ENCODE assay signal across 20 cellular contexts in genomic region chr2:127594116-127594591, GRCh38. TPM values are rescaled to one million over a fixed set of nuclear protein-coding genes. Genes with fewer than 3 reads are reported as not detected.
A peak's percentile ranks its signal among the peaks of the same experiment; 100 is the strongest.
DNase-seq lines count a peak whose midpoint lies in the region; ATAC-seq, FAIRE-seq and TF ChIP-seq lines count a peak whose summit lies in the region.
"Had no signal": no experiment of that assay in that cellular context is flagged by ENCODE, and none has a peak within 500 bp of the region (broad histone marks: within the 10 kb centered on the region; RNA-seq: fewer than 3 reads in every experiment).

No MANE protein-coding gene starts in this region.

- peak overlapping the region; percentile 17 for H3K18ac ChIP-seq in neuronal stem cell (ENCODE audit: low read length)

- H3K4me1 ChIP-seq in RWPE2 (ENCODE audit: insufficient read depth, poor library complexity, severe bottlenecking) (no peaks in the 10 kb centered on the region), neuronal stem cell (ENCODE audit: control insufficient read depth in 2 of 2, insufficient read depth in 1 of 2, low read depth in 1 of 2, low read length in 2 of 2) (no peaks in the 10 kb centered on the region), small intestine (ENCODE audit: control insufficient read depth in 2 of 2, insufficient read depth in 1 of 2, low read depth in 1 of 2, low read length in 1 of 2) (no peaks in the 10 kb centered on the region)

- peak overlapping the region; percentile 85 for H3K23ac ChIP-seq in neuronal stem cell (ENCODE audit: low read depth, low read length, poor library complexity)

- H3K27ac Mint-ChIP-seq in activated naive CD4-positive, alpha-beta T cell treated with anti-CD3 and anti-CD28 coated beads, Interleukin-2, amount 10 ng/mL, durations not matched to agents 7 days and 5 days = no peak overlapping the region
- H3K27ac Mint-ChIP-seq in activated naive CD8-positive, alpha-beta T cell treated with anti-CD3 and anti-CD28 coated beads for 36 hours = no peak overlapping the region
- H3K27ac Mint-ChIP-seq: CD14-positive monocyte had no signal

- H2BK12ac ChIP-seq in neuronal stem cell (ENCODE audit: low read length) = no peak overlapping the region

- no peak overlapping the region for H3K4me3 Mint-ChIP-seq in activated naive CD4-positive, alpha-beta T cell treated with anti-CD3 and anti-CD28 coated beads, Interleukin-2, amount 10 ng/mL, durations not matched to agents 7 days and 5 days
- H3K4me3 Mint-ChIP-seq in activated naive CD8-positive, alpha-beta T cell treated with anti-CD3 and anti-CD28 coated beads for 36 hours = no peak overlapping the region
- H3K4me3 Mint-ChIP-seq: CD14-positive monocyte had no signal

- no peaks in the 10 kb centered on the region for H3K9me3 Mint-ChIP-seq in activated naive CD4-positive, alpha-beta T cell treated with anti-CD3 and anti-CD28 coated beads, Interleukin-2, amount 10 ng/mL, durations not matched to agents 7 days and 5 days
- no peaks in the 10 kb centered on the region for H3K9me3 Mint-ChIP-seq in activated naive CD8-positive, alpha-beta T cell treated with anti-CD3 and anti-CD28 coated beads for 36 hours

- peak overlapping the region; percentile 65 for H4K8ac ChIP-seq in neuronal stem cell (ENCODE audit: low read depth, low read length)

- peak; percentile 19 for DNase-seq in activated naive CD4-positive, alpha-beta T cell treated with anti-CD3 and anti-CD28 coated beads, Interleukin-2, amount 10 ng/mL, durations not matched to agents 7 days and 5 days
- DNase-seq in activated naive CD4-positive, alpha-beta T cell treated with anti-CD3 and anti-CD28 coated beads, Interleukin-2, amount 50 U/mL, for 16 hours = no peak
- DNase-seq in RWPE2 (ENCODE audit: low spot score) (peak; percentile 31), neuronal stem cell (ENCODE audit: low spot score) (no peak), ureter (ENCODE audit: low spot score) (peak; percentile 20), small intestine (no peak), HT-29 (ENCODE audit: low spot score) (no peak)
- DNase-seq in activated naive CD8-positive, alpha-beta T cell treated with anti-CD3 and anti-CD28 coated beads for 36 hours = no peak
- DNase-seq: COR-L47, DMS153, Karpas-422, MG63, NCI-H1092, NCI-H1694, NCI-H524 treated with DMSO at 0.1 percent for 48 hours, Right ventricle myocardium superior had no signal

- WGBS in neuronal stem cell (ENCODE audit: extremely low coverage in 2 of 2, insufficient read length in 2 of 2, insufficient replicate concordance in 1 of 2), 2 donors = no CpG with 5 or more reads among the region's 10 CpGs
- 91 to 95% (median 94%) methylated on average over 10 of the region's 10 CpGs for WGBS in small intestine, 3 donors

- H4K91ac ChIP-seq in neuronal stem cell (ENCODE audit: low read depth, low read length, poor library complexity) = no peak overlapping the region

- H3K27ac ChIP-seq in RWPE2 (ENCODE audit: poor library complexity, severe bottlenecking) (no peak overlapping the region), neuronal stem cell (replicated peaks; ENCODE audit: low read length) (no peak overlapping the region), small intestine (ENCODE audit: low read depth in 1 of 2, low read length in 1 of 2) (no peak overlapping the region)

- no peaks in the 10 kb centered on the region for H3K27me3 Mint-ChIP-seq in activated naive CD4-positive, alpha-beta T cell treated with anti-CD3 and anti-CD28 coated beads, Interleukin-2, amount 10 ng/mL, durations not matched to agents 7 days and 5 days
- no peaks in the 10 kb centered on the region for H3K27me3 Mint-ChIP-seq in activated naive CD8-positive, alpha-beta T cell treated with anti-CD3 and anti-CD28 coated beads for 36 hours

- no peak overlapping the region for H3K4ac ChIP-seq in neuronal stem cell (ENCODE audit: low read length)

- CTCF ChIA-PET in activated naive CD4-positive, alpha-beta T cell treated with anti-CD3 and anti-CD28 coated beads, Interleukin-2, amount 10 ng/mL, durations not matched to agents 7 days and 5 days (lab: Charles Lee) = interaction anchor here (1.7 kb wide), 1 partner anchor 56 kb away, joined by 8 read pairs; no protein-coding TSS in a partner anchor

- H3K36me3 Mint-ChIP-seq in activated naive CD4-positive, alpha-beta T cell treated with anti-CD3 and anti-CD28 coated beads, Interleukin-2, amount 10 ng/mL, durations not matched to agents 7 days and 5 days = no peaks in the 10 kb centered on the region
- no peaks in the 10 kb centered on the region for H3K36me3 Mint-ChIP-seq in activated naive CD8-positive, alpha-beta T cell treated with anti-CD3 and anti-CD28 coated beads for 36 hours
- H3K36me3 Mint-ChIP-seq: CD14-positive monocyte had no signal

- no peaks in the 10 kb centered on the region for H3K36me3 ChIP-seq in RWPE2 (ENCODE audit: low read depth)
- H3K36me3 ChIP-seq in neuronal stem cell (replicated peaks in 1 of 2; ENCODE audit: control insufficient read depth in 2 of 2, insufficient read depth in 2 of 2, low read length in 2 of 2) = no peaks in the 10 kb centered on the region
- peaks cover 0 to 23% of the 10 kb centered on the region in 2 donors for H3K36me3 ChIP-seq in small intestine (ENCODE audit: control insufficient read depth in 2 of 2, insufficient read depth in 2 of 2, low read length in 2 of 2)
- H3K36me3 ChIP-seq: MG63 had no signal

- H2BK120ac ChIP-seq in neuronal stem cell (ENCODE audit: low read depth, low read length) = no peak overlapping the region

- peaks cover 6% of the 10 kb centered on the region for H3K4me1 Mint-ChIP-seq in activated naive CD4-positive, alpha-beta T cell treated with anti-CD3 and anti-CD28 coated beads, Interleukin-2, amount 10 ng/mL, durations not matched to agents 7 days and 5 days
- peaks cover 6% of the 10 kb centered on the region for H3K4me1 Mint-ChIP-seq in activated naive CD8-positive, alpha-beta T cell treated with anti-CD3 and anti-CD28 coated beads for 36 hours

- H3K9me3 ChIP-seq in RWPE2 (ENCODE audit: severe bottlenecking) (no peaks in the 10 kb centered on the region), neuronal stem cell (replicated peaks in 1 of 2; ENCODE audit: control insufficient read depth in 2 of 2, insufficient read depth in 1 of 2, low read depth in 1 of 2, low read length in 2 of 2) (peaks cover 0 to 3% of the 10 kb centered on the region in 2 donors), small intestine (ENCODE audit: control insufficient read depth, low read depth) (no peaks in the 10 kb centered on the region)

- no peak overlapping the region for H2AFZ ChIP-seq in neuronal stem cell (ENCODE audit: low read length)

- no peak overlapping the region for H3K9ac ChIP-seq in neuronal stem cell (ENCODE audit: low read depth, low read length, poor library complexity)

- H3K79me1 ChIP-seq in neuronal stem cell (ENCODE audit: low read depth, low read length) = no peaks in the 10 kb centered on the region

- no peak overlapping the region for H3K4me2 ChIP-seq in neuronal stem cell (ENCODE audit: insufficient read depth, low read length, poor library complexity, severe bottlenecking)

- H2AK5ac ChIP-seq in neuronal stem cell (ENCODE audit: low read depth, low read length) = peak overlapping the region; percentile 94

- TF ChIP-seq CTCF in RWPE2 (IDR thresholded peaks at IDR 0.05; ENCODE audit: poor library complexity, severe bottlenecking) = no peak

- H3K4me3 ChIP-seq in RWPE2 (ENCODE audit: severe bottlenecking) (no peak overlapping the region), neuronal stem cell (ENCODE audit: low read length in 2 of 2) (peak overlapping the region in 1 of 2 donors; percentile 67), small intestine (ENCODE audit: low read depth in 1 of 2, low read length in 2 of 2) (no peak overlapping the region)
- H3K4me3 ChIP-seq: MG63 had no signal

- no peak for ATAC-seq in RWPE2 (ENCODE audit: low read depth)

- FAIRE-seq in small intestine (lab: Jason Lieb, UNC) = no peak
- FAIRE-seq: GM19239, H1, HepG2 had no signal

- peak overlapping the region; percentile 83 for H2BK15ac ChIP-seq in neuronal stem cell (ENCODE audit: low read length)

- no peak overlapping the region for H3K14ac ChIP-seq in neuronal stem cell (ENCODE audit: low read length)

- H2BK5ac ChIP-seq in neuronal stem cell (ENCODE audit: low read length) = peak overlapping the region; percentile 66

- H3K27me3 ChIP-seq in RWPE2 (ENCODE audit: insufficient read depth, poor library complexity, severe bottlenecking) (no peaks in the 10 kb centered on the region), neuronal stem cell (ENCODE audit: control insufficient read depth in 3 of 3, insufficient read depth in 3 of 3, low read depth in 1 of 3, low read length in 3 of 3) (no peaks in the 10 kb centered on the region), small intestine (ENCODE audit: control insufficient read depth in 2 of 2, insufficient read depth in 2 of 2, low read length in 2 of 2) (no peaks in the 10 kb centered on the region)
- H3K27me3 ChIP-seq: MG63 had no signal

RNA-seq across cellular contexts. Expression of gene GPR17, which starts 51.8 kb away (rescaled TPM):
- 0.06 TPM for polyA plus RNA-seq in neuronal stem cell (2013, experiment 1 of 2)
- polyA plus RNA-seq in neuronal stem cell (2013, experiment 2 of 2) = 0.04 TPM
- not detected for total RNA-seq in ureter
- polyA plus RNA-seq in small intestine = under 1 TPM in 1 of 3 donors, not detected in 2; 0.18 TPM
- 0.21 and 0.64 TPM in 2 replicates for total RNA-seq in HT-29 (2014; rRNA removed; shearing (Covaris generic))
- not detected for total RNA-seq in activated naive CD8-positive, alpha-beta T cell treated with anti-CD3 and anti-CD28 coated beads for 36 hours
- total RNA-seq: H1, HepG2, Right ventricle myocardium superior had no signal
- polyA plus RNA-seq: CD14-positive monocyte, HepG2 had no signal

RNA-seq across cellular contexts. Expression of gene MYO7B, which starts 58.7 kb away (rescaled TPM):
- polyA plus RNA-seq in neuronal stem cell (2013, experiment 1 of 2) = not detected
- 0.03 TPM for polyA plus RNA-seq in neuronal stem cell (2013, experiment 2 of 2)
- total RNA-seq in ureter = 0.78 TPM
- polyA plus RNA-seq in small intestine = 100 to 1,000 TPM in 2 of 3 donors, 10 to 100 TPM in 1; 85.6 to 617 (median 598) TPM
- 4.8 and 5.4 TPM in 2 replicates for total RNA-seq in HT-29 (2014; rRNA removed; shearing (Covaris generic))
- under 1 TPM; 0.62 to 0.88 TPM for total RNA-seq in activated naive CD8-positive, alpha-beta T cell treated with anti-CD3 and anti-CD28 coated beads for 36 hours
- total RNA-seq: H1, HepG2 had no signal
- polyA plus RNA-seq: H1, HepG2 had no signal

Comparison
In these comparisons a context has a peak if more than half of its experiments do, and no peak if none do; other contexts are left out.
1. DNase-seq: peak in activated naive CD4-positive, alpha-beta T cell treated with anti-CD3 and anti-CD28 coated beads, Interleukin-2, amount 10 ng/mL, durations not matched to agents 7 days and 5 days (single experiment), RWPE2 (single experiment) and ureter (single experiment); none in activated naive CD4-positive, alpha-beta T cell treated with anti-CD3 and anti-CD28 coated beads, Interleukin-2, amount 50 U/mL, for 16 hours (single experiment), neuronal stem cell (single experiment), small intestine (single experiment), HT-29 (single experiment) and activated naive CD8-positive, alpha-beta T cell treated with anti-CD3 and anti-CD28 coated beads for 36 hours (single experiment).